In the genomic region with DNA sequence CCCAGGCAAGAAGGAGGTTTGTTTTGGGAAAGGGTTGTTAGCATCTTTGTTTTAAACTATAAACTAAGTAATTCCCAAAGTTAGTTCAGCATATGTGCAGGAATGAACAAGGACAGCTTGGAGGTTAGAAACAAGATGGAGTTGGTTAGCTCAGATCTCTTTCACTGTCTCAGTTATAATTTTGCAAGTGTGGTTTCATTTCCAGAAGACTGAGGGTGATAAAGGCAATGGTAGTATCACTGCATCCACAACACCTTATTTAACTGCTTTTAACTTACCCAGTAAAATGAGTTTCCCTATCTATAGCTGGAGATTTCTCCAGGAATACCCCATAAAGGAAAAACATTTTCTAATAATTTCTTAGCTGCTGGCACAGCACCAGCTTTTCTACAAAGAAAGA, we compare ENCODE assay signal across 1 cellular context.
TF ChIP-seq lines count a peak whose summit lies in the region.

No MANE protein-coding gene starts in this region.

TF ChIP-seq in HEK293T, 16 proteins besides CTCF, POLR2A, EP300 and RAD21 (continued from another document):
- TF ChIP-seq SP1 (IDR thresholded peaks at IDR 0.05) (no peak), ARNT (IDR thresholded peaks at IDR 0.05) (no peak), FOXA1 (IDR thresholded peaks at IDR 0.05) (no peak)
TF ChIP-seq in HEK293T: peak in this region for 0.
